Comparison of ENCODE assay signal across 8 cellular contexts in the genomic region with DNA sequence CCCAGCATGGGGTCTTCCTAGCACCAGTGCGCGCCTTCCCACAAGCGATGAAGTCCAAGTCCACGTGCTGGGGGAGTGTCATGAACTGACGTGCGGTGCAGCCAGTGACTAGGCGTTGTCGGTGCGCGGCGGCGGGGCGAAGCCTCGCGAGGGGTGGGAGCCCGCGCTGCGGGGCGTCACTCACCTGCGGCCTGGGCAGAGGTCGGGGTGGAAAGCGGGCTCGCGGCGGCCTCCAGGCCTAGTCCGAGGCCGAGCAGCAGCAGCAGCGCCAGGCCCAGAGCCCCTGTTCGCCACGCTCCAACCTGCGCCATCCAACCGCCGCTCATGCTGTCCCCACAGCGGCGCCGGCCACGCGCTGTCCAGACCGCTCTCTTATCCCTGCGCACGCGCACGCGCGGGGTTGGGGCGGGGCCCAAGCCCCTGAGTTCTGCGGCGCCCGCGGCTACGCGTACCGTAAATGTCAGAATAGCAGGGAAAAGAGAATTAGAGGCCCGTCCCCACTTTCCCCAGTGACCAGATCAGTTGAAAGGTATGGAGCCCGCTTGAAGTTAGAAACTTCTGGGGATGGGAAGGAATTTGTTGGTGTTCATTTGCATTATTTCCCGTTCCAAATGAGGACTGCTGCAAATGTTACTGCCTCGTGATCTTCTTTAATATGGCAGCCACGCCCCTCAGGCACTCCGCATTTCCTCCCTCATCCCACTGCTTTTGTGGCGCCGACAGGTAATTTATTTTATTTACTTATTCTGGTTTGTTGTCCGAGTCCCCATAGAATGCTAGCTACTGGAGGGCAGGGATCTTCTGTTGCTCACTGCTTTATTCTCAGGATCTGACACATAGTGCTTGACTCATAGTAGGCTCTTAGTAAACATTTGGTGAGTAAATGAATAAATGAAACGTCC. TPM values are rescaled to one million over a fixed set of nuclear protein-coding genes. Genes with fewer than 3 reads are reported as not detected.
A peak's percentile ranks its signal among the peaks of the same experiment; 100 is the strongest.
DNase-seq lines count a peak whose midpoint lies in the region; ATAC-seq and TF ChIP-seq lines count a peak whose summit lies in the region.

CD320 (minus strand) TSS at position 394 of the 902 bp plus-strand sequence; CDS start at position 326, 68 bp downstream.

- peak within 1 kb of the TSS; percentile 62 for H3K4me3 ChIP-seq in GM06990 (replicated peaks; ENCODE audit: low read depth, low read length)
- peak within 1 kb of the TSS in 2 of 4 donors; percentile 47 to 59 for H3K4me3 ChIP-seq in adrenal gland

- no peaks in the 10 kb centered on the region for H3K9me3 Mint-ChIP-seq in type B pancreatic cell

- ATAC-seq in HG02610 (IDR thresholded peaks at IDR 0.05; ENCODE audit: unreplicated experiment) (peak; percentile 69), left cardiac atrium (peak; percentile 95 to 97)

- peaks cover 3% of the 10 kb centered on the region for H3K36me3 Mint-ChIP-seq in type B pancreatic cell

- H3K27ac ChIP-seq in adrenal gland = peak within 1 kb of the TSS in 4 of 5 donors; percentile 67 to 82 (median 78)

- peak within 1 kb of the TSS; percentile 95 for H3K4me3 Mint-ChIP-seq in type B pancreatic cell

- TF ChIP-seq POLR2A in adrenal gland (IDR thresholded peaks at IDR 0.05) = no peak

- no peaks in the 10 kb centered on the region for H3K9me3 ChIP-seq in adrenal gland (replicated peaks in 1 of 3)

- TF ChIP-seq CTCF in GM06990 (IDR thresholded peaks at IDR 0.05; ENCODE audit: insufficient read depth, low read length, poor library complexity, severe bottlenecking) (no peak), adrenal gland (IDR thresholded peaks at IDR 0.05) (no peak), type B pancreatic cell (conservative IDR thresholded peaks at IDR 0.05) (no peak)

- H3K36me3 ChIP-seq in GM06990 (ENCODE audit: control insufficient read depth, insufficient read depth, low read length) = peaks cover 21% of the 10 kb centered on the region
- peaks cover 0 to 19% of the 10 kb centered on the region in 2 donors for H3K36me3 ChIP-seq in adrenal gland (replicated peaks in 1 of 2)

- peaks cover 15 to 22% of the 10 kb centered on the region in 2 donors for H3K4me1 ChIP-seq in adrenal gland (replicated peaks in 1 of 2)

- H3K27me3 ChIP-seq in GM06990 (replicated peaks; ENCODE audit: control insufficient read depth, insufficient read depth, low read length) (no peaks in the 10 kb centered on the region), adrenal gland (no peaks in the 10 kb centered on the region)

- intact Hi-C loops in adrenal gland (cut with DNase I) (no loop called here), left cardiac atrium (cut with DNase I) (no loop called here), posterior vena cava (cut with DNase I) (no loop called here)

- 0 to 1% (median 1%) methylated on average over 27 to 62 of the region's 63 CpGs for WGBS in adrenal gland, 4 donors

- DNase-seq in GM06990 (ENCODE audit: extremely low read depth, insufficient read length) = peak; percentile 92
- peak; percentile 87 for DNase-seq in NCI-H1436 (lab: John Stamatoyannopoulos, UW)
- peak; percentile 56 to 87 (median 78) for DNase-seq in T-helper 1 cell
- DNase-seq in adrenal gland = peak; percentile 90 to 93 (median 91)
- peak; percentile 94 for DNase-seq in left cardiac atrium
- DNase-seq in posterior vena cava (ENCODE audit: low spot score) = peak; percentile 97
- DNase-seq in type B pancreatic cell (ENCODE audit: extremely low spot score, unreplicated experiment) = peak; percentile 92

- peaks cover 13% of the 10 kb centered on the region for H3K4me1 Mint-ChIP-seq in type B pancreatic cell (ENCODE audit: unreplicated experiment)

- H3K27ac Mint-ChIP-seq in type B pancreatic cell = peak within 1 kb of the TSS; percentile 91

- peaks cover 3% of the 10 kb centered on the region for H3K27me3 Mint-ChIP-seq in type B pancreatic cell

RNA-seq across cellular contexts. Expression of gene CD320, which starts in this region (rescaled TPM):
- 100 to 1,000 TPM in 1 of 8 donors, 10 to 100 TPM in 7; 53.6 to 129 (median 68.2) TPM for total RNA-seq in adrenal gland
- 10 to 100 TPM; 12.0 to 61.4 (median 34.1) TPM for polyA plus RNA-seq in adrenal gland
- total RNA-seq in left cardiac atrium = 10 to 100 TPM; 33.6 to 40.8 TPM
- total RNA-seq in posterior vena cava = 10 to 100 TPM; 29.2 to 31.6 TPM
- total RNA-seq in type B pancreatic cell (ENCODE audit: low replicate concordance) = 22.7 and 52.3 TPM in 2 replicates
